In the genomic region with DNA sequence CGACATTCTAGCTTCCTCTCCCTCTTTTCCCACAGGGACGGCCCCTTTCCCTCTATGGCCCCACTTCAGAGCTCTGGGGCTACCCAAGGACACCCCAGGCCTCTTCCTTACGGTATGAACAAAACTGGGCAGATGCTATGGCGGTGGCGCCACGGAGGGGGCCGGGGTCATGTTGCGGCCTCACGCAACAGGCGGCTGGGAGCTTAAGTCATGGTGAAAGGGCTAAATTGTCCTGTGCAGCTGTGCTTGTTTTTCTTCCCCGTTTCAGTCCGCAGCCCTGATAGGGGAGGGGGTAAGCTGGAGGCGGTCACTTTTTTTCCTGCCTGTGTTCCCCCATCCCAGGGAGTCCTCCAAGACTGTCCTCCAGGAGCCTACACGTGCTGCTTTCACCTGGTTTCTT, we compare ENCODE assay signal across 21 cellular contexts. TPM values are rescaled to one million over a fixed set of nuclear protein-coding genes. Genes with fewer than 3 reads are reported as not detected.
A peak's percentile ranks its signal among the peaks of the same experiment; 100 is the strongest.
DNase-seq lines count a peak whose midpoint lies in the region; ATAC-seq and TF ChIP-seq lines count a peak whose summit lies in the region.
"Had no signal": no experiment of that assay in that cellular context is flagged by ENCODE, and none has a peak within 500 bp of the region (broad histone marks: within the 10 kb centered on the region; RNA-seq: fewer than 3 reads in every experiment).

No MANE protein-coding gene starts in this region.

- peak in 6 of 8 donors; percentile 24 to 43 (median 36) for ATAC-seq in heart right ventricle
- ATAC-seq: A549; activated naive CD8-positive, alpha-beta T cell treated with anti-CD3 and anti-CD28 coated beads, Interleukin-2, amount 50 U/mL, for 24 hours; PC-3; SK-N-SH treated with all-trans-retinoic acid at 6 μM for 48 hours; stimulated activated naive B cell treated with anti-CD40 and anti-IgM and Interleukin-4, amounts not matched to agents 10 μg/mL and 1 μg/mL and 100 μg/mL, for 72 hours; upper lobe of right lung had no signal

- H3K4me3 ChIP-seq in heart right ventricle = no peak overlapping the region
- H3K4me3 ChIP-seq in left ventricle myocardium inferior = no peak overlapping the region
- H3K4me3 ChIP-seq in vagina = no peak overlapping the region
- H3K4me3 ChIP-seq: A549, HAP-1, upper lobe of right lung had no signal

- 64 to 66% methylated on average over 14 of the region's 14 CpGs for WGBS in heart right ventricle, 2 donors

- H3K27ac Mint-ChIP-seq in nephron (peak overlapping the region; percentile 76 to 92 (median 79)), type B pancreatic cell (no peak overlapping the region)
- H3K27ac Mint-ChIP-seq: activated naive CD8-positive, alpha-beta T cell treated with anti-CD3 and anti-CD28 coated beads, Interleukin-2, amount 50 U/mL, for 24 hours; CD4-positive, CD25-positive, alpha-beta regulatory T cell; IgD-negative memory B cell; stimulated activated naive B cell treated with anti-CD40 and anti-IgM and Interleukin-4, amounts not matched to agents 10 μg/mL and 1 μg/mL and 100 μg/mL, for 72 hours had no signal

- peaks cover 0 to 21% (median 0%) of the 10 kb centered on the region in 9 donors for H3K4me1 ChIP-seq in heart right ventricle
- no peaks in the 10 kb centered on the region for H3K4me1 ChIP-seq in left ventricle myocardium inferior
- peaks cover 7% of the 10 kb centered on the region for H3K4me1 ChIP-seq in vagina
- H3K4me1 ChIP-seq: A549, upper lobe of right lung had no signal

- TF ChIP-seq CTCF in heart right ventricle (IDR thresholded peaks at IDR 0.05) = no peak
- no peak for TF ChIP-seq CTCF in left ventricle myocardium inferior (IDR thresholded peaks at IDR 0.05; ENCODE audit: borderline replicate concordance)
- TF ChIP-seq CTCF in nephron (IDR thresholded peaks at IDR 0.05; ENCODE audit: unreplicated experiment in 3 of 3) = no peak
- TF ChIP-seq CTCF in type B pancreatic cell (conservative IDR thresholded peaks at IDR 0.05) = no peak
- TF ChIP-seq CTCF in vagina (IDR thresholded peaks at IDR 0.05) = no peak

- H3K4me3 Mint-ChIP-seq in nephron (peak overlapping the region in 2 of 3 experiments; percentile 27 to 53), type B pancreatic cell (peak overlapping the region; percentile 31)
- H3K4me3 Mint-ChIP-seq: activated naive CD8-positive, alpha-beta T cell treated with anti-CD3 and anti-CD28 coated beads, Interleukin-2, amount 50 U/mL, for 24 hours; CD4-positive, CD25-positive, alpha-beta regulatory T cell; IgD-negative memory B cell; stimulated activated naive B cell treated with anti-CD40 and anti-IgM and Interleukin-4, amounts not matched to agents 10 μg/mL and 1 μg/mL and 100 μg/mL, for 72 hours had no signal

- DNase-seq in heart right ventricle (no peak), left ventricle myocardium inferior (no peak), brain pericyte (ENCODE audit: low read depth, low spot score) (peak; percentile 98), type B pancreatic cell (ENCODE audit: extremely low spot score, unreplicated experiment) (no peak), vagina (ENCODE audit: extremely low spot score in 2 of 2) (no peak)
- no peak for DNase-seq in activated CD4-positive, alpha-beta T cell treated with anti-CD3 and anti-CD28 coated beads for 48 hours
- no peak for DNase-seq in activated CD4-positive, alpha-beta T cell treated with anti-CD3 and anti-CD28 coated beads, Interleukin-2, amount 50 U/mL, for 4 hours
- DNase-seq: activated naive CD8-positive, alpha-beta T cell treated with anti-CD3 and anti-CD28 coated beads, Interleukin-2, amount 50 U/mL, for 24 hours; activated T-cell treated with anti-CD3 and anti-CD28 coated beads, Interleukin-2, amount 50 U/mL, for 48 hours; CD4-positive, CD25-positive, alpha-beta regulatory T cell; mammary epithelial cell; NCI-H226; PC-3; small intestine; stimulated activated naive B cell treated with anti-CD40 and anti-IgM and Interleukin-4, amounts not matched to agents 10 μg/mL and 1 μg/mL and 100 μg/mL, for 72 hours; upper lobe of right lung had no signal

- H3K4me1 Mint-ChIP-seq in nephron (peaks cover 59% of the 10 kb centered on the region), type B pancreatic cell (ENCODE audit: unreplicated experiment) (peaks cover 15% of the 10 kb centered on the region)
- H3K4me1 Mint-ChIP-seq: activated naive CD8-positive, alpha-beta T cell treated with anti-CD3 and anti-CD28 coated beads, Interleukin-2, amount 50 U/mL, for 24 hours; IgD-negative memory B cell; stimulated activated naive B cell treated with anti-CD40 and anti-IgM and Interleukin-4, amounts not matched to agents 10 μg/mL and 1 μg/mL and 100 μg/mL, for 72 hours had no signal

- no peaks in the 10 kb centered on the region for H3K36me3 ChIP-seq in heart right ventricle
- no peaks in the 10 kb centered on the region for H3K36me3 ChIP-seq in left ventricle myocardium inferior
- H3K36me3 ChIP-seq in vagina = no peaks in the 10 kb centered on the region
- H3K36me3 ChIP-seq: HAP-1, upper lobe of right lung had no signal

- peaks cover 0 to 9% (median 0%) of the 10 kb centered on the region in 11 donors for H3K9me3 ChIP-seq in heart right ventricle
- peaks cover 10% of the 10 kb centered on the region for H3K9me3 ChIP-seq in left ventricle myocardium inferior (replicated peaks)
- no peaks in the 10 kb centered on the region for H3K9me3 ChIP-seq in vagina
- H3K9me3 ChIP-seq: HAP-1, upper lobe of right lung had no signal

- intact Hi-C loops in heart right ventricle (cut with DNase I) (no loop called here), left ventricle myocardium inferior (cut with micrococcal nuclease) (no loop called here), vagina (cut with DNase I) (no loop called here)

- H3K9me3 Mint-ChIP-seq in nephron (peaks cover 9% of the 10 kb centered on the region), type B pancreatic cell (no peaks in the 10 kb centered on the region)
- H3K9me3 Mint-ChIP-seq: activated naive CD8-positive, alpha-beta T cell treated with anti-CD3 and anti-CD28 coated beads, Interleukin-2, amount 50 U/mL, for 24 hours; IgD-negative memory B cell; stimulated activated naive B cell treated with anti-CD40 and anti-IgM and Interleukin-4, amounts not matched to agents 10 μg/mL and 1 μg/mL and 100 μg/mL, for 72 hours had no signal

- no peak for TF ChIP-seq POLR2A in vagina (IDR thresholded peaks at IDR 0.05)

- no peaks in the 10 kb centered on the region for H3K36me3 Mint-ChIP-seq in nephron (ENCODE audit: low read depth)
- no peaks in the 10 kb centered on the region for H3K36me3 Mint-ChIP-seq in type B pancreatic cell
- H3K36me3 Mint-ChIP-seq: CD4-positive, CD25-positive, alpha-beta regulatory T cell; stimulated activated naive B cell treated with anti-CD40 and anti-IgM and Interleukin-4, amounts not matched to agents 10 μg/mL and 1 μg/mL and 100 μg/mL, for 72 hours had no signal

- H3K27me3 ChIP-seq in heart right ventricle (no peaks in the 10 kb centered on the region), left ventricle myocardium inferior (ENCODE audit: low read depth) (no peaks in the 10 kb centered on the region), vagina (no peaks in the 10 kb centered on the region)
- H3K27me3 ChIP-seq: upper lobe of right lung had no signal

- H3K27me3 Mint-ChIP-seq in nephron (ENCODE audit: low read depth) = peaks cover 6% of the 10 kb centered on the region
- peaks cover 2% of the 10 kb centered on the region for H3K27me3 Mint-ChIP-seq in type B pancreatic cell
- H3K27me3 Mint-ChIP-seq: CD4-positive, CD25-positive, alpha-beta regulatory T cell had no signal

- H3K27ac ChIP-seq in heart right ventricle = peak overlapping the region in 2 of 10 donors; percentile 4 to 31
- no peak overlapping the region for H3K27ac ChIP-seq in left ventricle myocardium inferior (replicated peaks)
- H3K27ac ChIP-seq in vagina = no peak overlapping the region
- H3K27ac ChIP-seq: A549, upper lobe of right lung had no signal

RNA-seq across cellular contexts. Expression of gene KIAA1755, which starts 17.6 kb away (rescaled TPM):
- 1 to 10 TPM; 2.7 to 7.7 (median 5.2) TPM for total RNA-seq in heart right ventricle
- polyA plus RNA-seq in heart right ventricle = 1 to 10 TPM; 2.9 to 6.2 TPM
- total RNA-seq in left ventricle myocardium inferior = 7.1 TPM
- 4.7 TPM in 1 of 2 replicates, not detected in the other for total RNA-seq in type B pancreatic cell (ENCODE audit: low replicate concordance)
- total RNA-seq in vagina = 2.7 TPM
- total RNA-seq: CD4-positive, CD25-positive, alpha-beta regulatory T cell had no signal
- polyA plus RNA-seq: CD4-positive, CD25-positive, alpha-beta regulatory T cell; IgD-negative memory B cell had no signal

RNA-seq across cellular contexts. Expression of gene BPI, which starts 25.8 kb away (rescaled TPM):
- total RNA-seq in heart right ventricle = 1 to 10 TPM in 1 of 10 donors, under 1 TPM in 3, not detected in 6; 0.15 to 1.6 (median 0.18) TPM
- under 1 TPM in 1 of 2 donors, not detected in 1; 0.01 TPM for polyA plus RNA-seq in heart right ventricle
- not detected for total RNA-seq in left ventricle myocardium inferior
- total RNA-seq in type B pancreatic cell (ENCODE audit: low replicate concordance) = 0.17 TPM in 1 of 2 replicates, not detected in the other
- total RNA-seq in vagina = not detected
- total RNA-seq: CD4-positive, CD25-positive, alpha-beta regulatory T cell; mammary epithelial cell; PC-3; upper lobe of right lung had no signal
- polyA plus RNA-seq: A549; CD4-positive, CD25-positive, alpha-beta regulatory T cell; IgD-negative memory B cell; mammary epithelial cell; small intestine had no signal
